Comparison of ENCODE assay signal across 16 cellular contexts in genomic region chr14:80136358-80136757, GRCh38.
DNase-seq lines count a peak whose midpoint lies in the region; ATAC-seq and TF ChIP-seq lines count a peak whose summit lies in the region.
"Had no signal": no experiment of that assay in that cellular context is flagged by ENCODE, and none has a peak within 500 bp of the region (broad histone marks: within the 10 kb centered on the region; RNA-seq: fewer than 3 reads in every experiment).

No MANE protein-coding gene starts in this region.

- peaks cover 0 to 21% of the 10 kb centered on the region in 2 donors for H3K9me3 ChIP-seq in left lung

- no peak for TF ChIP-seq CTCF in GM12865 (IDR thresholded peaks at IDR 0.05; ENCODE audit: insufficient read depth, low read depth, low read length, missing control alignments)
- TF ChIP-seq CTCF in astrocyte of the spinal cord (IDR thresholded peaks at IDR 0.05; ENCODE audit: low read depth, low read length), result no peak
- TF ChIP-seq CTCF in left lung (IDR thresholded peaks at IDR 0.05), result no peak
- no peak for TF ChIP-seq CTCF in endothelial cell (IDR thresholded peaks at IDR 0.05; ENCODE audit: unreplicated experiment)

- H3K4me3 Mint-ChIP-seq in endothelial cell (ENCODE audit: unreplicated experiment), result no peak overlapping the region
- H3K4me3 Mint-ChIP-seq: stimulated activated naive CD8-positive, alpha-beta T cell treated with anti-CD3 and anti-CD28 coated beads, Interleukin-15, amount 100 ng/mL, for 72 hours had no signal

- peaks cover 7% of the 10 kb centered on the region for H3K36me3 Mint-ChIP-seq in endothelial cell (ENCODE audit: low read depth, unreplicated experiment)

- peak; percentile 2 for DNase-seq in GM12865 (ENCODE audit: low read depth)
- peak; percentile 43 for DNase-seq in NAMALWA (ENCODE audit: low spot score)
- DNase-seq in astrocyte of the spinal cord (ENCODE audit: low read depth, low spot score), result peak; percentile 3
- DNase-seq in left lung, result peak; percentile 7 to 32
- no peak for DNase-seq in NCI-H146 (lab: John Stamatoyannopoulos, UW)
- DNase-seq in endothelial cell (ENCODE audit: low spot score), result no peak
- DNase-seq: hippocampal formation; spleen; stimulated activated naive CD8-positive, alpha-beta T cell treated with anti-CD3 and anti-CD28 coated beads, Interleukin-15, amount 100 ng/mL, for 72 hours had no signal

- ATAC-seq in left lung (no peak), SK-N-SH treated with all-trans-retinoic acid at 6 μM for 48 hours (no peak)
- ATAC-seq: left lobe of liver; stimulated activated naive CD8-positive, alpha-beta T cell treated with anti-CD3 and anti-CD28 coated beads, Interleukin-15, amount 100 ng/mL, for 72 hours had no signal

- no peaks in the 10 kb centered on the region for H3K4me1 Mint-ChIP-seq in endothelial cell (ENCODE audit: unreplicated experiment)
- H3K4me1 Mint-ChIP-seq: stimulated activated naive CD8-positive, alpha-beta T cell treated with anti-CD3 and anti-CD28 coated beads, Interleukin-15, amount 100 ng/mL, for 72 hours had no signal

- H3K4me1 ChIP-seq in left lung, result no peaks in the 10 kb centered on the region
- H3K4me1 ChIP-seq: BLaER1, esophagus muscularis mucosa, spleen had no signal

- in situ Hi-C loops in astrocyte of the spinal cord (cut with HindIII; ENCODE audit: low sequenced_read_pairs), result no loop called here

- no peaks in the 10 kb centered on the region for H3K27me3 Mint-ChIP-seq in endothelial cell (ENCODE audit: unreplicated experiment)
- H3K27me3 Mint-ChIP-seq: stimulated activated naive CD8-positive, alpha-beta T cell treated with anti-CD3 and anti-CD28 coated beads, Interleukin-15, amount 100 ng/mL, for 72 hours had no signal

- H3K27ac Mint-ChIP-seq in endothelial cell (ENCODE audit: unreplicated experiment), result no peak overlapping the region
- H3K27ac Mint-ChIP-seq: activated T-helper 2 cell treated with anti-CD3 and anti-CD28 coated beads, Interferon-gamma antibody, Interleukin-2, Interleukin-4, amounts not matched to agents 10 μg/mL and 5 μg/mL and 100 μg/mL, durations not matched to agents 14 hours and 24 hours and 36 hours; stimulated activated naive CD8-positive, alpha-beta T cell treated with anti-CD3 and anti-CD28 coated beads, Interleukin-15, amount 100 ng/mL, for 72 hours had no signal

- no peak overlapping the region for H3K27ac ChIP-seq in left lung
- H3K27ac ChIP-seq: BLaER1, coronary artery, esophagus muscularis mucosa, spleen, VCaP had no signal

- H3K36me3 ChIP-seq in left lung, result no peaks in the 10 kb centered on the region
- H3K36me3 ChIP-seq: BLaER1, esophagus muscularis mucosa, spleen had no signal

- H3K4me3 ChIP-seq in GM12865 (ENCODE audit: low read depth, low read length) (no peak overlapping the region), astrocyte of the spinal cord (ENCODE audit: low read depth, low read length) (no peak overlapping the region), left lung (no peak overlapping the region)
- H3K4me3 ChIP-seq: BLaER1, coronary artery, esophagus muscularis mucosa, spleen had no signal

- intact Hi-C loops in left lung (cut with DNase I), result no loop called here

- no peaks in the 10 kb centered on the region for H3K27me3 ChIP-seq in left lung
- H3K27me3 ChIP-seq: BLaER1, esophagus muscularis mucosa, spleen had no signal

- no peaks in the 10 kb centered on the region for H3K9me3 Mint-ChIP-seq in endothelial cell (ENCODE audit: unreplicated experiment)

TF ChIP-seq in SK-N-SH treated with all-trans-retinoic acid at 6 μM for 48 hours, 23 proteins besides CTCF, POLR2A, EP300 and RAD21:
- no peak for TF ChIP-seq ESRRG (CRISPR knock-in tag; IDR thresholded peaks at IDR 0.05)
- TF ChIP-seq ZNF565 (CRISPR knock-in tag; conservative IDR thresholded peaks at IDR 0.05; ENCODE audit: low read depth), result no peak
- TF ChIP-seq, protein P1, sequence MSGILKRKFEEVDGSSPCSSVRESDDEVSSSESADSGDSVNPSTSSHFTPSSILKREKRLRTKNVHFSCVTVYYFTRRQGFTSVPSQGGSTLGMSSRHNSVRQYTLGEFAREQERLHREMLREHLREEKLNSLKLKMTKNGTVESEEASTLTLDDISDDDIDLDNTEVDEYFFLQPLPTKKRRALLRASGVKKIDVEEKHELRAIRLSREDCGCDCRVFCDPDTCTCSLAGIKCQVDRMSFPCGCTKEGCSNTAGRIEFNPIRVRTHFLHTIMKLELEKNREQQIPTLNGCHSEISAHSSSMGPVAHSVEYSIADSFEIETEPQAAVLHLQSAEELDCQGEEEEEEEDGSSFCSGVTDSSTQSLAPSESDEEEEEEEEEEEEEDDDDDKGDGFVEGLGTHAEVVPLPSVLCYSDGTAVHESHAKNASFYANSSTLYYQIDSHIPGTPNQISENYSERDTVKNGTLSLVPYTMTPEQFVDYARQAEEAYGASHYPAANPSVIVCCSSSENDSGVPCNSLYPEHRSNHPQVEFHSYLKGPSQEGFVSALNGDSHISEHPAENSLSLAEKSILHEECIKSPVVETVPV (CRISPR knock-in tag; IDR thresholded peaks at IDR 0.05), result no peak
- TF ChIP-seq POU6F1 (CRISPR knock-in tag; IDR thresholded peaks at IDR 0.05; ENCODE audit: borderline replicate concordance, low read depth), result no peak
- no peak for TF ChIP-seq OSR1 (CRISPR knock-in tag; IDR thresholded peaks at IDR 0.05)
- no peak for TF ChIP-seq ZFP30 (CRISPR knock-in tag; IDR thresholded peaks at IDR 0.05)
- TF ChIP-seq ZFP3 (CRISPR knock-in tag; IDR thresholded peaks at IDR 0.05), result no peak
- no peak for TF ChIP-seq TSHZ2 (CRISPR knock-in tag; IDR thresholded peaks at IDR 0.05)
- no peak for TF ChIP-seq ZNF70 (CRISPR knock-in tag; IDR thresholded peaks at IDR 0.05)
- TF ChIP-seq ZC3H10 (CRISPR knock-in tag; IDR thresholded peaks at IDR 0.05), result no peak
- TF ChIP-seq TOX (CRISPR knock-in tag; IDR thresholded peaks at IDR 0.05; ENCODE audit: borderline replicate concordance), result no peak
- TF ChIP-seq, protein P2, sequence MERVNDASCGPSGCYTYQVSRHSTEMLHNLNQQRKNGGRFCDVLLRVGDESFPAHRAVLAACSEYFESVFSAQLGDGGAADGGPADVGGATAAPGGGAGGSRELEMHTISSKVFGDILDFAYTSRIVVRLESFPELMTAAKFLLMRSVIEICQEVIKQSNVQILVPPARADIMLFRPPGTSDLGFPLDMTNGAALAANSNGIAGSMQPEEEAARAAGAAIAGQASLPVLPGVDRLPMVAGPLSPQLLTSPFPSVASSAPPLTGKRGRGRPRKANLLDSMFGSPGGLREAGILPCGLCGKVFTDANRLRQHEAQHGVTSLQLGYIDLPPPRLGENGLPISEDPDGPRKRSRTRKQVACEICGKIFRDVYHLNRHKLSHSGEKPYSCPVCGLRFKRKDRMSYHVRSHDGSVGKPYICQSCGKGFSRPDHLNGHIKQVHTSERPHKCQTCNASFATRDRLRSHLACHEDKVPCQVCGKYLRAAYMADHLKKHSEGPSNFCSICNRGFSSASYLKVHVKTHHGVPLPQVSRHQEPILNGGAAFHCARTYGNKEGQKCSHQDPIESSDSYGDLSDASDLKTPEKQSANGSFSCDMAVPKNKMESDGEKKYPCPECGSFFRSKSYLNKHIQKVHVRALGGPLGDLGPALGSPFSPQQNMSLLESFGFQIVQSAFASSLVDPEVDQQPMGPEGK (CRISPR knock-in tag; IDR thresholded peaks at IDR 0.05; ENCODE audit: borderline replicate concordance), result no peak
- no peak for TF ChIP-seq TCF4 (CRISPR knock-in tag; IDR thresholded peaks at IDR 0.05; ENCODE audit: borderline replicate concordance)

Comparison
In these comparisons a context has a peak if more than half of its experiments do, and no peak if none do; other contexts are left out.
1. DNase-seq: peak in GM12865 (single experiment), NAMALWA (single experiment), astrocyte of the spinal cord (single experiment) and left lung (2 of 2); none in NCI-H146 (single experiment) and endothelial cell (single experiment).